17 cellular contexts compared by ENCODE assay signal in genomic region chr4:165299399-165300060, GRCh38. TPM values are rescaled to one million over a fixed set of nuclear protein-coding genes. Genes with fewer than 3 reads are reported as not detected.
DNase-seq lines count a peak whose midpoint lies in the region; ATAC-seq and TF ChIP-seq lines count a peak whose summit lies in the region.
"Had no signal": no experiment of that assay in that cellular context is flagged by ENCODE, and none has a peak within 500 bp of the region (broad histone marks: within the 10 kb centered on the region; RNA-seq: fewer than 3 reads in every experiment).

No MANE protein-coding gene starts in this region.

- intact Hi-C loops in Caco-2 (cut with micrococcal nuclease; ENCODE audit: unreplicated experiment): no loop called here

- H3K9me3 Mint-ChIP-seq in stimulated activated naive CD8-positive, alpha-beta T cell treated with anti-CD3 and anti-CD28 coated beads, Interleukin-15, Interleukin-2, amounts not matched to agents 100 ng/mL and 50 ng/mL, for 24 hours: no peaks in the 10 kb centered on the region
- no peaks in the 10 kb centered on the region for H3K9me3 Mint-ChIP-seq in Caco-2 (ENCODE audit: unreplicated experiment)
- H3K9me3 Mint-ChIP-seq: activated CD4-positive, alpha-beta T cell treated with anti-CD3 and anti-CD28 coated beads, Interleukin-2, amount 10 ng/mL, durations not matched to agents 7 days and 5 days; activated naive CD4-positive, alpha-beta T cell treated with anti-CD3 and anti-CD28 coated beads for 36 hours; endodermal cell; nephron progenitor cell had no signal

- no peak for ATAC-seq in stimulated activated naive CD8-positive, alpha-beta T cell treated with anti-CD3 and anti-CD28 coated beads, Interleukin-15, Interleukin-2, amounts not matched to agents 100 U/mL and 50 U/mL, for 24 hours
- ATAC-seq in HG02938 (IDR thresholded peaks at IDR 0.05; ENCODE audit: unreplicated experiment) (no peak), HG03175 (IDR thresholded peaks at IDR 0.05; ENCODE audit: unreplicated experiment) (no peak)

- H3K36me3 Mint-ChIP-seq in stimulated activated naive CD8-positive, alpha-beta T cell treated with anti-CD3 and anti-CD28 coated beads, Interleukin-15, Interleukin-2, amounts not matched to agents 100 ng/mL and 50 ng/mL, for 24 hours (ENCODE audit: low read depth): peaks cover 43% of the 10 kb centered on the region
- peaks cover 7% of the 10 kb centered on the region for H3K36me3 Mint-ChIP-seq in Caco-2 (ENCODE audit: insufficient read depth, unreplicated experiment)

- no peaks in the 10 kb centered on the region for H3K9me3 ChIP-seq in Caco-2
- H3K9me3 ChIP-seq: prostate gland, suprapubic skin had no signal

- peaks cover 29% of the 10 kb centered on the region for H3K4me1 Mint-ChIP-seq in stimulated activated naive CD8-positive, alpha-beta T cell treated with anti-CD3 and anti-CD28 coated beads, Interleukin-15, Interleukin-2, amounts not matched to agents 100 ng/mL and 50 ng/mL, for 24 hours (ENCODE audit: low read depth)
- H3K4me1 Mint-ChIP-seq in Caco-2 (ENCODE audit: low read depth, unreplicated experiment): no peaks in the 10 kb centered on the region

- DNase-seq in stimulated activated naive CD8-positive, alpha-beta T cell treated with anti-CD3 and anti-CD28 coated beads, Interleukin-15, Interleukin-2, amounts not matched to agents 100 U/mL and 50 U/mL, for 24 hours: no peak
- peak; percentile 51 for DNase-seq in MV-4-11 (lab: John Stamatoyannopoulos, UW)
- DNase-seq in epithelial cell of esophagus (ENCODE audit: low read depth): peak; percentile 11
- DNase-seq in Caco-2: no peak
- DNase-seq: activated CD4-positive, alpha-beta T cell treated with anti-CD3 and anti-CD28 coated beads, Interleukin-2, amount 10 ng/mL, durations not matched to agents 7 days and 5 days; activated naive CD4-positive, alpha-beta T cell treated with anti-CD3 and anti-CD28 coated beads for 36 hours; aorta; endodermal cell; GDM1; NCI-H1930; NCI-H524 treated with DMSO at 0.1 percent for 48 hours; nephron progenitor cell had no signal

- no TSS peak for BruUV-seq in Caco-2 (replicated peaks; lab: Mats Ljungman, UMichigan)

- TF ChIP-seq CTCF in epithelial cell of esophagus (IDR thresholded peaks at IDR 0.05; ENCODE audit: insufficient read depth, low read depth, low read length, missing control alignments) (no peak), Caco-2 (IDR thresholded peaks at IDR 0.05; ENCODE audit: insufficient read depth in 1 of 2, low read depth in 1 of 2, low read length in 1 of 2, severe bottlenecking in 1 of 2, unreplicated experiment in 1 of 2) (no peak)

- no peak overlapping the region for H3K4me3 ChIP-seq in epithelial cell of esophagus (ENCODE audit: low read length)
- H3K4me3 ChIP-seq in Caco-2 (ENCODE audit: low read depth, low read length): no peak overlapping the region
- H3K4me3 ChIP-seq: prostate gland, suprapubic skin had no signal

- no peaks in the 10 kb centered on the region for H3K27me3 ChIP-seq in Caco-2 (replicated peaks; ENCODE audit: control insufficient read depth, insufficient read depth, low read length)
- H3K27me3 ChIP-seq: suprapubic skin had no signal

- no peaks in the 10 kb centered on the region for H3K36me3 ChIP-seq in Caco-2 (ENCODE audit: control insufficient read depth, insufficient read depth, low read length)
- H3K36me3 ChIP-seq: prostate gland had no signal

- POLR2A ChIA-PET in Caco-2 (lab: Charles Lee): no interaction called here

- H3K27me3 Mint-ChIP-seq in stimulated activated naive CD8-positive, alpha-beta T cell treated with anti-CD3 and anti-CD28 coated beads, Interleukin-15, Interleukin-2, amounts not matched to agents 100 ng/mL and 50 ng/mL, for 24 hours: no peaks in the 10 kb centered on the region
- H3K27me3 Mint-ChIP-seq in Caco-2 (ENCODE audit: insufficient read depth, unreplicated experiment): no peaks in the 10 kb centered on the region
- H3K27me3 Mint-ChIP-seq: activated CD4-positive, alpha-beta T cell treated with anti-CD3 and anti-CD28 coated beads, Interleukin-2, amount 10 ng/mL, durations not matched to agents 7 days and 5 days had no signal

- peak overlapping the region; percentile 47 for H3K27ac Mint-ChIP-seq in stimulated activated naive CD8-positive, alpha-beta T cell treated with anti-CD3 and anti-CD28 coated beads, Interleukin-15, Interleukin-2, amounts not matched to agents 100 ng/mL and 50 ng/mL, for 24 hours
- H3K27ac Mint-ChIP-seq in Caco-2 (ENCODE audit: unreplicated experiment): no peak overlapping the region
- H3K27ac Mint-ChIP-seq: activated naive CD4-positive, alpha-beta T cell treated with anti-CD3 and anti-CD28 coated beads for 36 hours; endodermal cell had no signal

- H3K4me1 ChIP-seq in Caco-2: no peaks in the 10 kb centered on the region
- H3K4me1 ChIP-seq: prostate gland had no signal

- H3K4me3 Mint-ChIP-seq in stimulated activated naive CD8-positive, alpha-beta T cell treated with anti-CD3 and anti-CD28 coated beads, Interleukin-15, Interleukin-2, amounts not matched to agents 100 ng/mL and 50 ng/mL, for 24 hours: no peak overlapping the region
- H3K4me3 Mint-ChIP-seq in Caco-2 (ENCODE audit: unreplicated experiment): no peak overlapping the region
- H3K4me3 Mint-ChIP-seq: activated CD4-positive, alpha-beta T cell treated with anti-CD3 and anti-CD28 coated beads, Interleukin-2, amount 10 ng/mL, durations not matched to agents 7 days and 5 days; activated naive CD4-positive, alpha-beta T cell treated with anti-CD3 and anti-CD28 coated beads for 36 hours; endodermal cell; nephron progenitor cell had no signal

- CTCF ChIA-PET in Caco-2 (lab: Charles Lee): no interaction called here

RNA-seq across cellular contexts. Expression of gene MSMO1, which starts 27.9 kb away (rescaled TPM):
- 80.5 and 91.1 TPM in 2 replicates for total RNA-seq in Caco-2 (2022)

Comparison
In these comparisons a context has a peak if more than half of its experiments do, and no peak if none do; other contexts are left out.
1. DNase-seq: peak in MV-4-11 (single experiment) and epithelial cell of esophagus (single experiment); none in stimulated activated naive CD8-positive, alpha-beta T cell treated with anti-CD3 and anti-CD28 coated beads, Interleukin-15, Interleukin-2, amounts not matched to agents 100 U/mL and 50 U/mL, for 24 hours (single experiment) and Caco-2 (0 of 2).